Comparison of ENCODE assay signal across 32 cellular contexts in genomic region chr12:457676-458075, GRCh38. TPM values are rescaled to one million over a fixed set of nuclear protein-coding genes. Genes with fewer than 3 reads are reported as not detected.
DNase-seq lines count a peak whose midpoint lies in the region; ATAC-seq and TF ChIP-seq lines count a peak whose summit lies in the region.
"Had no signal": no experiment of that assay in that cellular context is flagged by ENCODE, and none has a peak within 500 bp of the region (broad histone marks: within the 10 kb centered on the region; RNA-seq: fewer than 3 reads in every experiment).

No MANE protein-coding gene starts in this region.

- no peak overlapping the region for H3K4me2 ChIP-seq in OCI-LY7 (ENCODE audit: low read length)
- H3K4me2 ChIP-seq: KMS-11, neural progenitor cell had no signal

- no peak overlapping the region for H3K27ac Mint-ChIP-seq in activated naive CD4-positive, alpha-beta T cell treated with anti-CD3 and anti-CD28 coated beads, Interleukin-2, amount 50 U/mL, for 72 hours
- H3K27ac Mint-ChIP-seq in brain (no peak overlapping the region), type B pancreatic cell (no peak overlapping the region)
- H3K27ac Mint-ChIP-seq: activated CD4-positive, alpha-beta T cell treated with anti-CD3 and anti-CD28 coated beads, Interleukin-2, amount 10 ng/mL, durations not matched to agents 7 days and 5 days; neural progenitor cell; stimulated activated naive CD8-positive, alpha-beta T cell treated with anti-CD3 and anti-CD28 coated beads, Interleukin-15, Interleukin-2, amounts not matched to agents 100 ng/mL and 50 ng/mL, for 24 hours; T-cell had no signal

- peak; percentile 23 to 39 for ATAC-seq in activated naive CD4-positive, alpha-beta T cell treated with anti-CD3 and anti-CD28 coated beads, Interleukin-2, amount 50 U/mL, for 72 hours
- ATAC-seq: left colon, right cardiac atrium, T-cell had no signal

- POLR2A ChIA-PET in OCI-LY7 (lab: Charles Lee) = no interaction called here

- H3K9me3 ChIP-seq in OCI-LY7 (ENCODE audit: low read length) = peaks cover 3% of the 10 kb centered on the region
- H3K9me3 ChIP-seq: Caco-2, thoracic aorta, uterus had no signal

- no peak overlapping the region for H3K27ac ChIP-seq in OCI-LY7 (ENCODE audit: low read depth, low read length, poor library complexity, severe bottlenecking)
- H3K27ac ChIP-seq: coronary artery, KMS-11, neural progenitor cell, thoracic aorta, WERI-Rb-1 had no signal

- H3K9me3 Mint-ChIP-seq in activated naive CD4-positive, alpha-beta T cell treated with anti-CD3 and anti-CD28 coated beads, Interleukin-2, amount 50 U/mL, for 72 hours = no peaks in the 10 kb centered on the region
- H3K9me3 Mint-ChIP-seq in brain (peaks cover 0 to 5% (median 0%) of the 10 kb centered on the region in 5 experiments), type B pancreatic cell (no peaks in the 10 kb centered on the region)
- H3K9me3 Mint-ChIP-seq: activated CD4-positive, alpha-beta T cell treated with anti-CD3 and anti-CD28 coated beads, Interleukin-2, amount 10 ng/mL, durations not matched to agents 7 days and 5 days; stimulated activated naive CD8-positive, alpha-beta T cell treated with anti-CD3 and anti-CD28 coated beads, Interleukin-15, Interleukin-2, amounts not matched to agents 100 ng/mL and 50 ng/mL, for 24 hours; T-cell had no signal

- H3K9me2 ChIP-seq in OCI-LY7 (ENCODE audit: insufficient read depth, low read length) = no peaks in the 10 kb centered on the region

- no peak overlapping the region for H2AFZ ChIP-seq in OCI-LY7 (ENCODE audit: low read length)
- H2AFZ ChIP-seq: neural progenitor cell had no signal

- no peaks in the 10 kb centered on the region for H4K20me1 ChIP-seq in OCI-LY7 (ENCODE audit: insufficient read depth, low read length)

- in situ Hi-C loops in GM13977 (cut with MboI; ENCODE audit: low pct_unique_long_range_greater_than_20kb, low sequenced_read_pairs, unreplicated experiment) = loop anchor here (10.0 kb wide), 1 partner anchor 87 kb away; no protein-coding TSS in a partner anchor

- peaks cover 0 to 6% of the 10 kb centered on the region in 2 donors for H3K36me3 Mint-ChIP-seq in activated naive CD4-positive, alpha-beta T cell treated with anti-CD3 and anti-CD28 coated beads, Interleukin-2, amount 50 U/mL, for 72 hours
- H3K36me3 Mint-ChIP-seq in brain (no peaks in the 10 kb centered on the region), type B pancreatic cell (peaks cover 3% of the 10 kb centered on the region)
- H3K36me3 Mint-ChIP-seq: T-cell had no signal

- DNase-seq in activated naive CD4-positive, alpha-beta T cell treated with anti-CD3 and anti-CD28 coated beads, Interleukin-2, amount 50 U/mL, for 72 hours (ENCODE audit: low spot score in 2 of 2) = no peak
- DNase-seq in activated naive CD4-positive, alpha-beta T cell treated with anti-CD3 and anti-CD28 coated beads, Interleukin-2, amount 50 U/mL, for 16 hours = no peak
- DNase-seq in GM13977 (ENCODE audit: low spot score) (peak; percentile 35), type B pancreatic cell (ENCODE audit: extremely low spot score, unreplicated experiment) (no peak), OCI-LY7 (ENCODE audit: low spot score) (no peak)
- DNase-seq in activated CD4-positive, CD25-positive, alpha-beta regulatory T cell (lab: John Stamatoyannopoulos, UW) = no peak
- DNase-seq: activated CD4-positive, alpha-beta T cell treated with anti-CD3 and anti-CD28 coated beads, Interleukin-2, amount 10 ng/mL, durations not matched to agents 7 days and 5 days; activated effector memory CD4-positive, alpha-beta T cell treated with Interleukin-2 at 50 U/mL for 16 hours; Caco-2; DMS79; effector CD8-positive, alpha-beta T cell; GDM1; left colon; mammary epithelial cell; NCI-H1436 treated with DMSO at 0.1 percent for 48 hours; NCI-H446; OCI-M1; posterior cingulate gyrus; right cardiac atrium; stimulated activated CD4-positive, alpha-beta T cell treated with anti-CD3 and anti-CD28 coated beads, Interleukin-1b, Interleukin-23, amount 100 ng/mL, for 48 hours; T-cell; uterus; WERI-Rb-1 had no signal

- CTCF ChIA-PET in OCI-LY7 (lab: Charles Lee; ENCODE audit: unreplicated experiment) = no interaction called here

- TF ChIP-seq CTCF in GM13977 (IDR thresholded peaks at IDR 0.05; ENCODE audit: extremely low read depth, insufficient read depth, missing control alignments) = no peak
- TF ChIP-seq CTCF in brain (conservative IDR thresholded peaks at IDR 0.05) = no peak
- no peak for TF ChIP-seq CTCF in type B pancreatic cell (conservative IDR thresholded peaks at IDR 0.05)
- no peak for TF ChIP-seq CTCF in OCI-LY7 (conservative IDR thresholded peaks at IDR 0.05; ENCODE audit: low read length)

- BruUV-seq in OCI-LY7 (replicated peaks; lab: Mats Ljungman, UMichigan) = no TSS peak

- no peak overlapping the region for H3K4me3 ChIP-seq in OCI-LY7 (ENCODE audit: low read depth, low read length, poor library complexity, severe bottlenecking)
- H3K4me3 ChIP-seq: coronary artery, HAP-1, neural progenitor cell, thoracic aorta, uterus had no signal

- H3K79me2 ChIP-seq in OCI-LY7 (ENCODE audit: insufficient read depth, low read depth, low read length) = no peaks in the 10 kb centered on the region

- intact Hi-C loops in OCI-LY7 (cut with micrococcal nuclease; ENCODE audit: unreplicated experiment) = no loop called here

- H3K4me3 Mint-ChIP-seq in brain (peak overlapping the region in 4 of 5 experiments; percentile 9 to 74 (median 21)), type B pancreatic cell (peak overlapping the region; percentile 73)
- H3K4me3 Mint-ChIP-seq: activated CD4-positive, alpha-beta T cell treated with anti-CD3 and anti-CD28 coated beads, Interleukin-2, amount 10 ng/mL, durations not matched to agents 7 days and 5 days; stimulated activated naive CD8-positive, alpha-beta T cell treated with anti-CD3 and anti-CD28 coated beads, Interleukin-15, Interleukin-2, amounts not matched to agents 100 ng/mL and 50 ng/mL, for 24 hours had no signal

- H3K4me1 Mint-ChIP-seq in brain (peaks cover 22% of the 10 kb centered on the region), type B pancreatic cell (ENCODE audit: unreplicated experiment) (peaks cover 18% of the 10 kb centered on the region)

- peaks cover 4% of the 10 kb centered on the region for H3K4me1 ChIP-seq in OCI-LY7 (ENCODE audit: insufficient read depth, low read length, poor library complexity, severe bottlenecking)
- H3K4me1 ChIP-seq: uterus had no signal

- H3K36me3 ChIP-seq in OCI-LY7 (ENCODE audit: insufficient read depth, low read length) = peaks cover 3% of the 10 kb centered on the region; the same call in 1 of the 2 replicates
- H3K36me3 ChIP-seq: HAP-1, neural progenitor cell, thoracic aorta, uterus had no signal

- peaks cover 38% of the 10 kb centered on the region for H3K27me3 Mint-ChIP-seq in brain
- peaks cover 72% of the 10 kb centered on the region for H3K27me3 Mint-ChIP-seq in type B pancreatic cell

RNA-seq across cellular contexts. Expression of gene B4GALNT3, which starts 2.1 kb away (rescaled TPM):
- total RNA-seq in activated naive CD4-positive, alpha-beta T cell treated with anti-CD3 and anti-CD28 coated beads, Interleukin-2, amount 50 U/mL, for 72 hours = 1 to 10 TPM; 1.8 to 3.8 TPM
- polyA plus RNA-seq in brain (ENCODE audit: insufficient read depth, low read depth, low replicate concordance) = 6.9 TPM
- total RNA-seq in type B pancreatic cell (ENCODE audit: low replicate concordance) (32.5 and 103 TPM in 2 replicates), OCI-LY7 (2022) (5.0 and 5.4 TPM in 2 replicates)
- total RNA-seq in OCI-LY7 (2014; rRNA removed; shearing (Covaris generic)) = 3.2 and 3.4 TPM in 2 replicates
- polyA plus RNA-seq: AG04450, BJ had no signal

RNA-seq across cellular contexts. Expression of gene CCDC77, which starts 56.2 kb away (rescaled TPM):
- 10 to 100 TPM; 18.1 to 21.3 TPM for total RNA-seq in activated naive CD4-positive, alpha-beta T cell treated with anti-CD3 and anti-CD28 coated beads, Interleukin-2, amount 50 U/mL, for 72 hours
- polyA plus RNA-seq in brain (ENCODE audit: insufficient read depth, low read depth, low replicate concordance) = 11.3 TPM
- total RNA-seq in type B pancreatic cell (ENCODE audit: low replicate concordance) (17.8 and 24.1 TPM in 2 replicates), OCI-LY7 (2022) (22.2 and 30.7 TPM in 2 replicates)
- 21.2 and 22.5 TPM in 2 replicates for total RNA-seq in OCI-LY7 (2014; rRNA removed; shearing (Covaris generic))
